In genomic region chr11:705646-706438, GRCh38 we compare ENCODE assay signal across 9 cellular contexts. TPM values are rescaled to one million over a fixed set of nuclear protein-coding genes. Genes with fewer than 3 reads are reported as not detected.
A peak's percentile ranks its signal among the peaks of the same experiment; 100 is the strongest.
DNase-seq lines count a peak whose midpoint lies in the region; ATAC-seq and TF ChIP-seq lines count a peak whose summit lies in the region.
"Had no signal": no experiment of that assay in that cellular context is flagged by ENCODE, and none has a peak within 500 bp of the region (broad histone marks: within the 10 kb centered on the region; RNA-seq: fewer than 3 reads in every experiment).

Gene EPS8L2 (plus strand): TSS chr11:706231. CDS start chr11:709408, 3,177 bp downstream.

- H3K27me3 ChIP-seq in breast epithelium (no peaks in the 10 kb centered on the region), right lobe of liver (no peaks in the 10 kb centered on the region)

- H3K4me1 Mint-ChIP-seq in activated naive CD4-positive, alpha-beta T cell treated with anti-CD3 and anti-CD28 coated beads, Interleukin-2, amount 10 ng/mL, durations not matched to agents 7 days and 5 days: peaks cover 11% of the 10 kb centered on the region
- peaks cover under 1% of the 10 kb centered on the region for H3K4me1 Mint-ChIP-seq in type B pancreatic cell (ENCODE audit: unreplicated experiment)

- ATAC-seq in right lobe of liver (peak; percentile 37 to 57 (median 50)), HG03196 (IDR thresholded peaks at IDR 0.05; ENCODE audit: unreplicated experiment) (no peak), HG02938 (IDR thresholded peaks at IDR 0.05; ENCODE audit: unreplicated experiment) (no peak)

- H3K27ac ChIP-seq in breast epithelium (peak within 1 kb of the TSS; percentile 93 to 96), right lobe of liver (peak within 1 kb of the TSS; percentile 53 to 77 (median 60))

- H3K4me1 ChIP-seq in breast epithelium: peaks cover 5 to 24% of the 10 kb centered on the region in 2 donors
- peaks cover 0 to 56% (median 25%) of the 10 kb centered on the region in 4 donors for H3K4me1 ChIP-seq in right lobe of liver

- CTCF ChIA-PET in activated naive CD4-positive, alpha-beta T cell treated with anti-CD3 and anti-CD28 coated beads, Interleukin-2, amount 10 ng/mL, durations not matched to agents 7 days and 5 days (lab: Charles Lee): interaction anchor here (0.7 kb wide), 1 partner anchor 152 kb away, joined by 3 read pairs; no protein-coding TSS in a partner anchor

- H3K36me3 Mint-ChIP-seq in activated naive CD4-positive, alpha-beta T cell treated with anti-CD3 and anti-CD28 coated beads, Interleukin-2, amount 10 ng/mL, durations not matched to agents 7 days and 5 days: peaks cover 3% of the 10 kb centered on the region
- H3K36me3 Mint-ChIP-seq in type B pancreatic cell: no peaks in the 10 kb centered on the region
- H3K36me3 Mint-ChIP-seq: activated naive CD4-positive, alpha-beta T cell treated with anti-CD3 and anti-CD28 coated beads, Interleukin-2, amount 50 U/mL, for 24 hours had no signal

- peak within 1 kb of the TSS; percentile 51 to 95 (median 72) for H3K4me3 ChIP-seq in breast epithelium
- peak within 1 kb of the TSS; percentile 67 to 91 (median 86) for H3K4me3 ChIP-seq in right lobe of liver

- 0% methylated on average over 3 of the region's 90 CpGs for WGBS in right lobe of liver (ENCODE audit: insufficient coverage, low coverage, low lambda C conversion rate, missing lambda C conversion rate)

- no peak within 1 kb of the TSS for H3K27ac Mint-ChIP-seq in activated naive CD4-positive, alpha-beta T cell treated with anti-CD3 and anti-CD28 coated beads, Interleukin-2, amount 10 ng/mL, durations not matched to agents 7 days and 5 days
- H3K27ac Mint-ChIP-seq in type B pancreatic cell: peak within 1 kb of the TSS; percentile 90
- H3K27ac Mint-ChIP-seq: activated naive CD4-positive, alpha-beta T cell treated with anti-CD3 and anti-CD28 coated beads, Interleukin-2, amount 50 U/mL, for 24 hours had no signal

- H3K27me3 Mint-ChIP-seq in activated naive CD4-positive, alpha-beta T cell treated with anti-CD3 and anti-CD28 coated beads, Interleukin-2, amount 10 ng/mL, durations not matched to agents 7 days and 5 days: peaks cover 63% of the 10 kb centered on the region
- peaks cover 2% of the 10 kb centered on the region for H3K27me3 Mint-ChIP-seq in type B pancreatic cell
- H3K27me3 Mint-ChIP-seq: activated naive CD4-positive, alpha-beta T cell treated with anti-CD3 and anti-CD28 coated beads, Interleukin-2, amount 50 U/mL, for 24 hours had no signal

- no peaks in the 10 kb centered on the region for H3K9me3 Mint-ChIP-seq in activated naive CD4-positive, alpha-beta T cell treated with anti-CD3 and anti-CD28 coated beads, Interleukin-2, amount 10 ng/mL, durations not matched to agents 7 days and 5 days
- H3K9me3 Mint-ChIP-seq in type B pancreatic cell: no peaks in the 10 kb centered on the region
- H3K9me3 Mint-ChIP-seq: activated naive CD4-positive, alpha-beta T cell treated with anti-CD3 and anti-CD28 coated beads, Interleukin-2, amount 50 U/mL, for 24 hours had no signal

- DNase-seq in activated naive CD4-positive, alpha-beta T cell treated with anti-CD3 and anti-CD28 coated beads, Interleukin-2, amount 10 ng/mL, durations not matched to agents 7 days and 5 days: peak; percentile 53
- DNase-seq in activated naive CD4-positive, alpha-beta T cell treated with anti-CD3 and anti-CD28 coated beads, Interleukin-2, amount 50 U/mL, for 16 hours: no peak
- peak in 1 of 2 donors; percentile 76 for DNase-seq in breast epithelium (ENCODE audit: low spot score in 2 of 2)
- peak; percentile 89 to 96 (median 94) for DNase-seq in right lobe of liver
- DNase-seq in type B pancreatic cell (ENCODE audit: extremely low spot score, unreplicated experiment): peak; percentile 73
- no peak for DNase-seq in MV-4-11 (lab: John Stamatoyannopoulos, UW)

- no peaks in the 10 kb centered on the region for H3K36me3 ChIP-seq in breast epithelium
- no peaks in the 10 kb centered on the region for H3K36me3 ChIP-seq in right lobe of liver

- H3K9me3 ChIP-seq in breast epithelium (no peaks in the 10 kb centered on the region), right lobe of liver (no peaks in the 10 kb centered on the region)

- intact Hi-C loops in breast epithelium (cut with DNase I; ENCODE audit: low total_unique reads): no loop called here
- intact Hi-C loops in right lobe of liver (cut with DNase I): no loop called here

- TF ChIP-seq POLR2A in breast epithelium (IDR thresholded peaks at IDR 0.05) (no peak), right lobe of liver (IDR thresholded peaks at IDR 0.05) (peak; percentile 41)

- TF ChIP-seq CTCF in breast epithelium (IDR thresholded peaks at IDR 0.05): no peak
- TF ChIP-seq CTCF in right lobe of liver (IDR thresholded peaks at IDR 0.05): no peak
- no peak for TF ChIP-seq CTCF in type B pancreatic cell (conservative IDR thresholded peaks at IDR 0.05)

- H3K4me3 Mint-ChIP-seq in activated naive CD4-positive, alpha-beta T cell treated with anti-CD3 and anti-CD28 coated beads, Interleukin-2, amount 10 ng/mL, durations not matched to agents 7 days and 5 days: no peak within 1 kb of the TSS
- H3K4me3 Mint-ChIP-seq in type B pancreatic cell: peak within 1 kb of the TSS; percentile 87
- H3K4me3 Mint-ChIP-seq: activated naive CD4-positive, alpha-beta T cell treated with anti-CD3 and anti-CD28 coated beads, Interleukin-2, amount 50 U/mL, for 24 hours had no signal

RNA-seq across cellular contexts. Expression of gene EPS8L2, which starts in this region (rescaled TPM):
- 100 to 1,000 TPM in 2 of 3 donors, 1 to 10 TPM in 1; 6.1 to 151 (median 115) TPM for total RNA-seq in breast epithelium
- 100 to 1,000 TPM in 5 of 6 experiments, 10 to 100 TPM in 1; 95.8 to 184 (median 120) TPM for total RNA-seq in right lobe of liver
- total RNA-seq in type B pancreatic cell (ENCODE audit: low replicate concordance): 218 and 497 TPM in 2 replicates

Comparison
In these comparisons a context has a peak if more than half of its experiments do, and no peak if none do; other contexts are left out.
1. DNase-seq: peak in activated naive CD4-positive, alpha-beta T cell treated with anti-CD3 and anti-CD28 coated beads, Interleukin-2, amount 10 ng/mL, durations not matched to agents 7 days and 5 days (single experiment), right lobe of liver (3 of 3) and type B pancreatic cell (single experiment); none in activated naive CD4-positive, alpha-beta T cell treated with anti-CD3 and anti-CD28 coated beads, Interleukin-2, amount 50 U/mL, for 16 hours (single experiment) and MV-4-11 (single experiment).
2. ATAC-seq: peak in right lobe of liver (4 of 4); none in HG03196 (single experiment) and HG02938 (single experiment).